ENCODE assay signal across 1 cellular context in genomic region chr20:45835230-45836224, GRCh38.
A peak's percentile ranks its signal among the peaks of the same experiment; 100 is the strongest.
TF ChIP-seq lines count a peak whose summit lies in the region.

No MANE protein-coding gene starts in this region.

TF ChIP-seq in K562, 482 proteins besides CTCF, POLR2A, EP300 and RAD21 (continued from another document and continues in another):
- TF ChIP-seq KAT2B (IDR thresholded peaks at IDR 0.05; ENCODE audit: low read depth, low read length) (no peak), MYC (IDR thresholded peaks at IDR 0.05; ENCODE audit: low read depth, low read length) (no peak; the same call in 1 of the 2 replicates), MYC (CRISPR knock-in tag; IDR thresholded peaks at IDR 0.05; ENCODE audit: borderline replicate concordance, low read depth) (no peak), KDM5B (IDR thresholded peaks at IDR 0.05; ENCODE audit: insufficient replicate concordance, low read depth, low read length) (no peak), TCFL5 (CRISPR knock-in tag; conservative IDR thresholded peaks at IDR 0.05) (no peak), KHSRP (IDR thresholded peaks at IDR 0.05) (no peak), LCOR (CRISPR knock-in tag; IDR thresholded peaks at IDR 0.05) (no peak), EZH2 (IDR thresholded peaks at IDR 0.05; ENCODE audit: borderline replicate concordance, low read depth, low read length) (no peak), NFYB (IDR thresholded peaks at IDR 0.05; ENCODE audit: extremely low read depth, insufficient read length) (no peak), FOXJ2 (tag; IDR thresholded peaks at IDR 0.05) (no peak), MEF2D (tag; conservative IDR thresholded peaks at IDR 0.05; ENCODE audit: low read depth) (no peak), UBTF (IDR thresholded peaks at IDR 0.05; ENCODE audit: borderline replicate concordance in 1 of 2, low read depth in 2 of 2, low read length in 2 of 2) (0 out of 4 replicates have a peak, but pooled peaks of 1 of the 2 experiments have one; percentile 45), RBM39 (optimal IDR thresholded peaks at IDR 0.05; ENCODE audit: low read depth, low read length) (no peak), HDAC1 (IDR thresholded peaks at IDR 0.05) (peak in 1 of 2 experiments; percentile 49; a peak in 1 of 4 replicates), ZNF592 (IDR thresholded peaks at IDR 0.05) (0 out of 2 replicates have a peak, but pooled peaks have one; percentile 20), NELFE (IDR thresholded peaks at IDR 0.05; ENCODE audit: insufficient read depth, insufficient read length) (no peak), DPF2 (IDR thresholded peaks at IDR 0.05) (peak; percentile 57; the same call in 1 of the 2 replicates), MAFG (tag; conservative IDR thresholded peaks at IDR 0.05) (peak; percentile 37), ZNF699 (CRISPR knock-in tag; IDR thresholded peaks at IDR 0.05; ENCODE audit: insufficient replicate concordance) (no peak), SMARCA4 (IDR thresholded peaks at IDR 0.05) (peak; percentile 51; the same call in 1 of the 2 replicates), TBL1XR1 (IDR thresholded peaks at IDR 0.05; ENCODE audit: low read length in 2 of 2) (no peak), ZNF197 (CRISPR knock-in tag; IDR thresholded peaks at IDR 0.05; ENCODE audit: low read depth) (no peak), SRSF9 (IDR thresholded peaks at IDR 0.05; ENCODE audit: borderline replicate concordance, low read depth, low read length) (no peak), ZNF12 (CRISPR knock-in tag; IDR thresholded peaks at IDR 0.05) (no peak), ZBTB1 (CRISPR knock-in tag; IDR thresholded peaks at IDR 0.05; ENCODE audit: borderline replicate concordance, low read depth) (no peak), MXD1 (CRISPR knock-in tag; IDR thresholded peaks at IDR 0.05; ENCODE audit: borderline replicate concordance, poor library complexity, severe bottlenecking) (no peak), BRD9 (IDR thresholded peaks at IDR 0.05; ENCODE audit: low read depth, partially characterized antibody) (no peak), TGIF2 (CRISPR knock-in tag; IDR thresholded peaks at IDR 0.05) (no peak), CHAMP1 (IDR thresholded peaks at IDR 0.05) (no peak), NFE2 (IDR thresholded peaks at IDR 0.05; ENCODE audit: low read depth) (peak; percentile 67; the same call in 1 of the 2 replicates), RREB1 (CRISPR knock-in tag; IDR thresholded peaks at IDR 0.05) (no peak), ARID1B (IDR thresholded peaks at IDR 0.05) (peak; percentile 46), ZNF717 (CRISPR knock-in tag; IDR thresholded peaks at IDR 0.05) (no peak), SP1 (CRISPR knock-in tag; IDR thresholded peaks at IDR 0.05) (no peak), RCOR1 (IDR thresholded peaks at IDR 0.05; ENCODE audit: borderline replicate concordance in 1 of 2, low read depth in 2 of 2, low read length in 2 of 2) (peak in 1 of 2 experiments; percentile 68; a peak in 1 of 4 replicates), CBFA2T3 (IDR thresholded peaks at IDR 0.05) (peak; percentile 49; the same call in 1 of the 2 replicates), ZNF143 (CRISPR knock-in tag; IDR thresholded peaks at IDR 0.05) (no peak), NCOA1 (IDR thresholded peaks at IDR 0.05; ENCODE audit: low read depth) (no peak), RBBP5 (IDR thresholded peaks at IDR 0.05; ENCODE audit: borderline replicate concordance, insufficient read depth, low read length, poor library complexity, severe bottlenecking) (no peak), ZNF239 (CRISPR knock-in tag; IDR thresholded peaks at IDR 0.05) (no peak), MAZ (CRISPR knock-in tag; conservative IDR thresholded peaks at IDR 0.05 in 1 of 2, IDR thresholded peaks at IDR 0.05 in 1 of 2) (peak in 1 of 2 experiments; percentile 42; a peak in 1 of 4 replicates), ZNF311 (CRISPR knock-in tag; IDR thresholded peaks at IDR 0.05) (no peak), ATF6 (CRISPR knock-in tag; IDR thresholded peaks at IDR 0.05) (no peak), CBFB (CRISPR knock-in tag; IDR thresholded peaks at IDR 0.05) (no peak), ZNF707 (CRISPR knock-in tag; conservative IDR thresholded peaks at IDR 0.05) (no peak), HDGF (IDR thresholded peaks at IDR 0.05) (0 out of 2 replicates have a peak, but pooled peaks have one; percentile 56), CEBPB (tag; IDR thresholded peaks at IDR 0.05) (no peak), USF2 (CRISPR knock-in tag; IDR thresholded peaks at IDR 0.05) (no peak), PHTF2 (CRISPR knock-in tag; IDR thresholded peaks at IDR 0.05) (no peak), GATA2 (CRISPR knock-in tag; IDR thresholded peaks at IDR 0.05) (peak; percentile 52), FOSL1 (tag; conservative IDR thresholded peaks at IDR 0.05) (peak; percentile 66), CBFA2T2 (conservative IDR thresholded peaks at IDR 0.05) (no peak; the same call in 1 of the 2 replicates), TAL1 (IDR thresholded peaks at IDR 0.05) (no peak), MCM2 (IDR thresholded peaks at IDR 0.05; ENCODE audit: low read depth) (no peak), SRSF1 (IDR thresholded peaks at IDR 0.05; ENCODE audit: low read depth, low read length) (no peak)
